1 cellular context compared by ENCODE assay signal in genomic region chr16:57577691-57578224, GRCh38.
TF ChIP-seq lines count a peak whose summit lies in the region.

No MANE protein-coding gene starts in this region.

TF ChIP-seq in HepG2, 621 proteins besides CTCF, POLR2A, EP300 and RAD21:
- TF ChIP-seq ELF1 (CRISPR knock-in tag; IDR thresholded peaks at IDR 0.05) (0 out of 2 replicates have a peak, but pooled peaks have one; percentile 11), ZNF33A (CRISPR knock-in tag; IDR thresholded peaks at IDR 0.05; ENCODE audit: borderline replicate concordance) (no peak)
